In genomic region chr13:93037780-93038179, GRCh38 we compare ENCODE assay signal across 29 cellular contexts.
"Had no signal": no experiment of that assay in that cellular context is flagged by ENCODE, and none has a peak within 500 bp of the region (broad histone marks: within the 10 kb centered on the region; RNA-seq: fewer than 3 reads in every experiment).

No MANE protein-coding gene starts in this region.

- H3K27ac ChIP-seq: stomach, suprapubic skin, testis, thoracic aorta, thyroid gland, tibial artery, tibial nerve, transverse colon, upper lobe of left lung, upper lobe of right lung, uterus, vagina had no signal

- H3K9me3 Mint-ChIP-seq: stimulated activated memory B cell treated with anti-CD40 and anti-IgM and Interleukin-4, amounts not matched to agents 10 μg/mL and 1 μg/mL and 100 μg/mL, for 72 hours had no signal

- ATAC-seq: stimulated activated effector memory CD8-positive, alpha-beta T cell treated with anti-CD3 and anti-CD28 coated beads, Interleukin-12 subunit alpha, Interleukin-12 subunit beta, amount 100 ng/mL, for 72 hours; stimulated activated memory B cell treated with anti-CD40 and anti-IgM and Interleukin-4, amounts not matched to agents 10 μg/mL and 1 μg/mL and 100 μg/mL, for 72 hours; stimulated activated naive B cell treated with anti-CD40 and anti-IgM and Interleukin-4, amounts not matched to agents 10 μg/mL and 1 μg/mL and 100 μg/mL, for 72 hours; stimulated activated naive CD8-positive, alpha-beta T cell treated with anti-CD3 and anti-CD28 coated beads, Interleukin-15, amount 100 ng/mL, for 72 hours; stimulated activated naive CD8-positive, alpha-beta T cell treated with anti-CD3 and anti-CD28 coated beads, Interleukin-15, Interleukin-2, amounts not matched to agents 100 U/mL and 50 U/mL, for 24 hours; upper lobe of right lung had no signal

- H3K9me3 ChIP-seq: suprapubic skin, testis, thoracic aorta, thyroid gland, tibial artery, tibial nerve, transverse colon, upper lobe of left lung, upper lobe of right lung, uterus, vagina had no signal

- H3K4me1 Mint-ChIP-seq: stimulated activated effector memory CD8-positive, alpha-beta T cell treated with anti-CD3 and anti-CD28 coated beads, Interleukin-12 subunit alpha, Interleukin-12 subunit beta, amount 100 ng/mL, for 72 hours; stimulated activated memory B cell treated with anti-CD40 and anti-IgM and Interleukin-4, amounts not matched to agents 10 μg/mL and 1 μg/mL and 100 μg/mL, for 72 hours; stimulated activated naive B cell treated with anti-CD40 and anti-IgM and Interleukin-4, amounts not matched to agents 10 μg/mL and 1 μg/mL and 100 μg/mL, for 72 hours; stimulated activated naive CD8-positive, alpha-beta T cell treated with anti-CD3 and anti-CD28 coated beads, Interleukin-15, amount 100 ng/mL, for 72 hours had no signal

- H3K27me3 Mint-ChIP-seq: stimulated activated memory B cell treated with anti-CD40 and anti-IgM and Interleukin-4, amounts not matched to agents 10 μg/mL and 1 μg/mL and 100 μg/mL, for 72 hours; stimulated activated naive B cell treated with anti-CD40 and anti-IgM and Interleukin-4, amounts not matched to agents 10 μg/mL and 1 μg/mL and 100 μg/mL, for 72 hours; stimulated activated naive CD8-positive, alpha-beta T cell treated with anti-CD3 and anti-CD28 coated beads, Interleukin-15, amount 100 ng/mL, for 72 hours; stimulated activated naive CD8-positive, alpha-beta T cell treated with anti-CD3 and anti-CD28 coated beads, Interleukin-15, Interleukin-2, amounts not matched to agents 100 ng/mL and 50 ng/mL, for 24 hours; type B pancreatic cell had no signal

- H3K36me3 ChIP-seq: stomach, suprapubic skin, thoracic aorta, thyroid gland, tibial artery, tibial nerve, transverse colon, upper lobe of left lung, upper lobe of right lung, uterus, vagina had no signal

- H3K4me3 Mint-ChIP-seq: stimulated activated effector memory CD8-positive, alpha-beta T cell treated with anti-CD3 and anti-CD28 coated beads, Interleukin-12 subunit alpha, Interleukin-12 subunit beta, amount 100 ng/mL, for 72 hours; stimulated activated memory B cell treated with anti-CD40 and anti-IgM and Interleukin-4, amounts not matched to agents 10 μg/mL and 1 μg/mL and 100 μg/mL, for 72 hours; stimulated activated naive B cell treated with anti-CD40 and anti-IgM and Interleukin-4, amounts not matched to agents 10 μg/mL and 1 μg/mL and 100 μg/mL, for 72 hours; stimulated activated naive CD8-positive, alpha-beta T cell treated with anti-CD3 and anti-CD28 coated beads, Interleukin-15, amount 100 ng/mL, for 72 hours; stimulated activated naive CD8-positive, alpha-beta T cell treated with anti-CD3 and anti-CD28 coated beads, Interleukin-15, Interleukin-2, amounts not matched to agents 100 ng/mL and 50 ng/mL, for 24 hours; type B pancreatic cell had no signal

- H3K4me1 ChIP-seq: stomach, suprapubic skin, testis, thyroid gland, tibial artery, tibial nerve, transverse colon, upper lobe of left lung, upper lobe of right lung, uterus, vagina had no signal

- H3K27me3 ChIP-seq: stomach, suprapubic skin, testis, thyroid gland, tibial artery, tibial nerve, transverse colon, upper lobe of left lung, upper lobe of right lung, uterus, vagina had no signal

- H3K27ac Mint-ChIP-seq: stimulated activated effector memory CD8-positive, alpha-beta T cell treated with anti-CD3 and anti-CD28 coated beads, Interleukin-12 subunit alpha, Interleukin-12 subunit beta, amount 100 ng/mL, for 72 hours; stimulated activated memory B cell treated with anti-CD40 and anti-IgM and Interleukin-4, amounts not matched to agents 10 μg/mL and 1 μg/mL and 100 μg/mL, for 72 hours; stimulated activated naive B cell treated with anti-CD40 and anti-IgM and Interleukin-4, amounts not matched to agents 10 μg/mL and 1 μg/mL and 100 μg/mL, for 72 hours; stimulated activated naive CD8-positive, alpha-beta T cell treated with anti-CD3 and anti-CD28 coated beads, Interleukin-15, amount 100 ng/mL, for 72 hours; stimulated activated naive CD8-positive, alpha-beta T cell treated with anti-CD3 and anti-CD28 coated beads, Interleukin-15, Interleukin-2, amounts not matched to agents 100 ng/mL and 50 ng/mL, for 24 hours; type B pancreatic cell had no signal

- FAIRE-seq: urothelium cell line had no signal

- DNase-seq: stimulated activated CD4-positive, alpha-beta T cell treated with anti-CD3 and anti-CD28 coated beads, Interleukin-2, amount 100 ng/mL, for 48 hours; stimulated activated CD4-positive, alpha-beta T cell treated with anti-CD3 and anti-CD28 coated beads, Interleukin-4, amount 100 ng/mL, for 1 hour; stimulated activated CD4-positive, alpha-beta T cell treated with anti-CD3 and anti-CD28 coated beads, Interleukin-4, amount 100 ng/mL, for 24 hours; stimulated activated CD4-positive, alpha-beta T cell treated with anti-CD3 and anti-CD28 coated beads, Interleukin-4, amount 100 ng/mL, for 4 hours; stimulated activated CD8-positive, alpha-beta memory T cell treated with anti-CD3 and anti-CD28 coated beads, Interleukin-4, amount 100 ng/mL, for 48 hours; stimulated activated naive B cell treated with anti-CD40 and anti-IgM and Interleukin-4, amounts not matched to agents 10 μg/mL and 1 μg/mL and 100 μg/mL, for 72 hours; stimulated activated naive CD4-positive, alpha-beta T cell; stimulated activated naive CD4-positive, alpha-beta T cell treated with Interleukin-2 at 50 U/mL for 16 hours; stimulated activated naive CD8-positive, alpha-beta T cell treated with anti-CD3 and anti-CD28 coated beads, Interleukin-15, amount 100 ng/mL, for 72 hours; stimulated activated naive CD8-positive, alpha-beta T cell treated with anti-CD3 and anti-CD28 coated beads, Interleukin-15, Interleukin-2, amounts not matched to agents 100 U/mL and 50 U/mL, for 24 hours; stomach; substantia nigra; testis; thyroid gland; tibial artery; transverse colon; trophoblast cell; upper lobe of left lung; upper lobe of right lung; uterus had no signal

- H3K4me3 ChIP-seq: stomach, suprapubic skin, testis, thoracic aorta, thyroid gland, tibial artery, tibial nerve, transverse colon, upper lobe of left lung, upper lobe of right lung, uterus, vagina had no signal

- H3K36me3 Mint-ChIP-seq: stimulated activated effector memory CD8-positive, alpha-beta T cell treated with anti-CD3 and anti-CD28 coated beads, Interleukin-12 subunit alpha, Interleukin-12 subunit beta, amount 100 ng/mL, for 72 hours; stimulated activated memory B cell treated with anti-CD40 and anti-IgM and Interleukin-4, amounts not matched to agents 10 μg/mL and 1 μg/mL and 100 μg/mL, for 72 hours; stimulated activated naive B cell treated with anti-CD40 and anti-IgM and Interleukin-4, amounts not matched to agents 10 μg/mL and 1 μg/mL and 100 μg/mL, for 72 hours; type B pancreatic cell had no signal
